Comparison of ENCODE assay signal across 8 cellular contexts in the genomic region with DNA sequence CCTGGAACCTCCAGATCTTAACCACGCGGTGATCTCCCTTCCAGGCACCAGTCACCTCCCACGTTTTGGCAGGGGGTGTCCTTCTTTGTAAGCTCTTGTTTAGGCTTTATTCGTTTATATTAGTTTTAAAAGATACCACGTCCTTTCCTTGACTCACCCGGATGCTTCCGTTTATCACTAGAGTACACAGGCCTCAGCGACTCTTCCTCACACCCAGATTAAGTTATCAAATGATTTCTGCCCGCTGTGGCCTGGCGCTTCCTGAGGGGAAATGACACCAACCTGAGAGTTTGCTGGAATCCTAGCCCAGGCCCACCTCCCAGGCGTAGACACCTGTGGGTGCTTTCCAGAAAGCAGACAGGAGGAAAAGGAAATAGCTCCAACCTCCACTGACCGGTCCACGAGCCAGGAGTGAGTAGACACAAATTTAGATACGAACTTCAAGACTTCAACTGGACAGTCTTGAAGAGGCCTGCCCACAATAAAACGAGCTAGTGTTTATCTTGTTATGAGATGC. TPM values are rescaled to one million over a fixed set of nuclear protein-coding genes. Genes with fewer than 3 reads are reported as not detected.
A peak's percentile ranks its signal among the peaks of the same experiment; 100 is the strongest.
DNase-seq lines count a peak whose midpoint lies in the region; ATAC-seq and TF ChIP-seq lines count a peak whose summit lies in the region.

No MANE protein-coding gene starts in this region.

- no peak overlapping the region for H3K27ac Mint-ChIP-seq in stimulated activated naive CD8-positive, alpha-beta T cell treated with anti-CD3 and anti-CD28 coated beads, Interleukin-15, amount 100 ng/mL, for 72 hours

- no peaks in the 10 kb centered on the region for H3K9me3 ChIP-seq in ascending aorta

- H3K4me1 Mint-ChIP-seq in stimulated activated naive CD8-positive, alpha-beta T cell treated with anti-CD3 and anti-CD28 coated beads, Interleukin-15, amount 100 ng/mL, for 72 hours, result peaks cover 27% of the 10 kb centered on the region

- no peak for DNase-seq in HFF-Myc (ENCODE audit: extremely low read depth, low read depth)
- peak in 1 of 2 donors; percentile 65 for DNase-seq in ascending aorta (ENCODE audit: low spot score in 2 of 2)
- DNase-seq in iris pigment epithelial cell (ENCODE audit: low read depth), result peak; percentile 59
- no peak for DNase-seq in stimulated activated naive CD8-positive, alpha-beta T cell treated with anti-CD3 and anti-CD28 coated beads, Interleukin-15, amount 100 ng/mL, for 72 hours
- DNase-seq in SHP77 (lab: John Stamatoyannopoulos, UW), result no peak
- DNase-seq in DMS79 (lab: John Stamatoyannopoulos, UW), result no peak
- DNase-seq in NCI-H1930 (lab: John Stamatoyannopoulos, UW), result no peak
- no peak for DNase-seq in DMS 273 (lab: John Stamatoyannopoulos, UW; ENCODE audit: unreplicated experiment)

- no peak for TF ChIP-seq CTCF in HFF-Myc (IDR thresholded peaks at IDR 0.05; ENCODE audit: low read depth, low read length, missing control alignments)
- TF ChIP-seq CTCF in ascending aorta (IDR thresholded peaks at IDR 0.05), result no peak

- H3K4me3 ChIP-seq in HFF-Myc (replicated peaks; ENCODE audit: low read depth, low read length), result peak overlapping the region; percentile 68
- H3K4me3 ChIP-seq in ascending aorta, result peak overlapping the region; percentile 76 to 78

- H3K9me3 Mint-ChIP-seq in stimulated activated naive CD8-positive, alpha-beta T cell treated with anti-CD3 and anti-CD28 coated beads, Interleukin-15, amount 100 ng/mL, for 72 hours, result no peaks in the 10 kb centered on the region

- intact Hi-C loops in ascending aorta (cut with DNase I), result loop anchor here (1.0 to 10.0 kb wide), 4 partner anchors 42 to 499 kb away; no protein-coding TSS in a partner anchor

- peak overlapping the region; percentile 35 to 74 for H3K4me3 Mint-ChIP-seq in stimulated activated naive CD8-positive, alpha-beta T cell treated with anti-CD3 and anti-CD28 coated beads, Interleukin-15, amount 100 ng/mL, for 72 hours

- no peak for ATAC-seq in stimulated activated naive CD8-positive, alpha-beta T cell treated with anti-CD3 and anti-CD28 coated beads, Interleukin-15, amount 100 ng/mL, for 72 hours

- peaks cover 0 to 11% of the 10 kb centered on the region in 2 donors for H3K4me1 ChIP-seq in ascending aorta

- H3K36me3 ChIP-seq in ascending aorta, result no peaks in the 10 kb centered on the region

- H3K27me3 Mint-ChIP-seq in stimulated activated naive CD8-positive, alpha-beta T cell treated with anti-CD3 and anti-CD28 coated beads, Interleukin-15, amount 100 ng/mL, for 72 hours, result peaks cover 50% of the 10 kb centered on the region

- no peaks in the 10 kb centered on the region for H3K27me3 ChIP-seq in ascending aorta

- peak overlapping the region; percentile 54 to 76 for H3K27ac ChIP-seq in ascending aorta

RNA-seq across cellular contexts. Expression of a gene that starts 0.8 kb away (rescaled TPM):
- total RNA-seq in ascending aorta, result 2.2 TPM
